In genomic region chr13:52010890-52011689, GRCh38 we compare ENCODE assay signal across 8 cellular contexts. TPM values are rescaled to one million over a fixed set of nuclear protein-coding genes. Genes with fewer than 3 reads are reported as not detected.
DNase-seq lines count a peak whose midpoint lies in the region; ATAC-seq and TF ChIP-seq lines count a peak whose summit lies in the region.

TSS of gene ATP7B (minus strand) at chr13:52011450. CDS start at chr13:52011337, 113 bp downstream.

- intact Hi-C loops in left ventricle myocardium inferior (cut with micrococcal nuclease) = no loop called here

- no peaks in the 10 kb centered on the region for H3K36me3 ChIP-seq in left ventricle myocardium inferior

- ATAC-seq in GM21381 (IDR thresholded peaks at IDR 0.05; ENCODE audit: unreplicated experiment) = peak; percentile 1

- peak within 1 kb of the TSS; percentile 90 for H3K27ac ChIP-seq in left ventricle myocardium inferior (replicated peaks)

- TF ChIP-seq CTCF in AG09319 (IDR thresholded peaks at IDR 0.05; ENCODE audit: low read depth, low read length) (peak; percentile 8), left ventricle myocardium inferior (IDR thresholded peaks at IDR 0.05; ENCODE audit: borderline replicate concordance) (peak; percentile 30)

- no peaks in the 10 kb centered on the region for H3K9me3 ChIP-seq in left ventricle myocardium inferior (replicated peaks)

- DNase-seq in AG09319 (ENCODE audit: extremely low read depth, low read depth) (no peak), NCI-H526 treated with DMSO at 0.1 percent for 48 hours (lab: John Stamatoyannopoulos, UW) (peak; percentile 61), left ventricle myocardium inferior (no peak), renal cortical epithelial cell (ENCODE audit: low read depth) (no peak), NCI-H1694 treated with DMSO at 0.1 percent for 48 hours (lab: John Stamatoyannopoulos, UW) (no peak), cortex of kidney (lab: John Stamatoyannopoulos, UW) (no peak)
- peak; percentile 17 for DNase-seq in activated naive CD4-positive, alpha-beta T cell treated with anti-CD3 and anti-CD28 coated beads, Interleukin-2, amount 50 U/mL, for 16 hours

- H3K4me1 ChIP-seq in left ventricle myocardium inferior = peaks cover 47% of the 10 kb centered on the region

- no peaks in the 10 kb centered on the region for H3K27me3 ChIP-seq in left ventricle myocardium inferior (ENCODE audit: low read depth)

- peak within 1 kb of the TSS; percentile 97 for H3K4me3 ChIP-seq in left ventricle myocardium inferior

RNA-seq across cellular contexts. Expression of gene ATP7B, which starts in this region (rescaled TPM):
- total RNA-seq in left ventricle myocardium inferior (3.8 TPM), renal cortical epithelial cell (3.5 and 15.9 TPM in 2 replicates)

Comparison
In these comparisons a context has a peak if more than half of its experiments do, and no peak if none do; other contexts are left out.
1. DNase-seq: peak in NCI-H526 treated with DMSO at 0.1 percent for 48 hours (single experiment) and activated naive CD4-positive, alpha-beta T cell treated with anti-CD3 and anti-CD28 coated beads, Interleukin-2, amount 50 U/mL, for 16 hours (single experiment); none in AG09319 (single experiment), left ventricle myocardium inferior (single experiment), renal cortical epithelial cell (single experiment), NCI-H1694 treated with DMSO at 0.1 percent for 48 hours (single experiment) and cortex of kidney (single experiment).